7 cellular contexts compared by ENCODE assay signal in the genomic region with DNA sequence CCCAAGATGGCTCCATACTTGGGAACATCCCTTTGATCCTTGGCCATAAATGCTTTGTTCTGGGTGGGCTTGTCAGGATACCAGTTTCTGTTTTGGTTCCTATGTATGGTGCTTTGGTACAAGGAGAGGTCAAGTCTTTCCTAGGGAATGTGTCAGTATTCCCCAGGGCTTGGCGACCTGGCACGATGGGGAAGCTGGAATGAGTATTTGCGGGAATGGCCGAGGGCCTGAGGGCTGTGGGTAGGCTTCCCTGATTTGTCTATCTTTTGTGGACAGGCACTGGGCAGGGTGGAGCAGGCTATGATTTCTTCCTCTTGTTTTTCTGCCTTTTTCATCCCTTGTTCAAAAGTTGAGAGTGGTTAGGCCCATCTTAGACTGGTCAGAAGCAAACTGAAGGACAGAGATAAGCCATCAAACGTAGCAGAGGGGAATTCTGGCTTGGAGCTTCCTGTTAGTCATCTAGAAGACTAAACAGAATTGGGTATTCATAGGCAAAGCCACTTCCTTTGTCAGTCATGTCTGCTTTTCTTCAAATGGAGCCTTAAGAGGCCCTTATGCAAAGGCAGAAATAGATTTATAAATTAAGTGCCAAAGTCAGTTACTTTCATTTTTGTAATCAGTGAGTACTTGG. TPM values are rescaled to one million over a fixed set of nuclear protein-coding genes. Genes with fewer than 3 reads are reported as not detected.
DNase-seq lines count a peak whose midpoint lies in the region; ATAC-seq and TF ChIP-seq lines count a peak whose summit lies in the region.

No MANE protein-coding gene starts in this region.

- ATAC-seq in GM18517 (IDR thresholded peaks at IDR 0.05; ENCODE audit: unreplicated experiment) (peak; percentile 51), HG02571 (IDR thresholded peaks at IDR 0.05; ENCODE audit: unreplicated experiment) (peak; percentile 39)

- no peak for TF ChIP-seq CTCF in fibroblast of the aortic adventitia (IDR thresholded peaks at IDR 0.05; ENCODE audit: insufficient read depth, low read length)

- H3K4me3 ChIP-seq in fibroblast of the aortic adventitia (ENCODE audit: low read depth, low read length) = no peak overlapping the region

- peak; percentile 41 for DNase-seq in NCI-H226
- peak; percentile 87 for DNase-seq in fibroblast of the aortic adventitia (ENCODE audit: low read depth)
- no peak for DNase-seq in occipital lobe (lab: John Stamatoyannopoulos, UW)
- DNase-seq in NCI-H510A treated with DMSO at 0.1 percent for 48 hours (lab: John Stamatoyannopoulos, UW) = no peak
- DNase-seq in stimulated activated CD4-positive, alpha-beta T cell treated with anti-CD3 and anti-CD28 coated beads, Interleukin-4, amount 100 ng/mL, for 4 hours = no peak

RNA-seq across cellular contexts. Expression of gene DOCK2, which starts 13.7 kb away (rescaled TPM):
- 0.65 and 4.6 TPM in 2 replicates for total RNA-seq in fibroblast of the aortic adventitia (ENCODE audit: low replicate concordance)
- 6.4 TPM for total RNA-seq in occipital lobe

Comparison
In these comparisons a context has a peak if more than half of its experiments do, and no peak if none do; other contexts are left out.
1. DNase-seq: peak in NCI-H226 (single experiment) and fibroblast of the aortic adventitia (single experiment); none in occipital lobe (single experiment), NCI-H510A treated with DMSO at 0.1 percent for 48 hours (single experiment) and stimulated activated CD4-positive, alpha-beta T cell treated with anti-CD3 and anti-CD28 coated beads, Interleukin-4, amount 100 ng/mL, for 4 hours (0 of 2).